Comparison of ENCODE assay signal across 9 cellular contexts in the genomic region with DNA sequence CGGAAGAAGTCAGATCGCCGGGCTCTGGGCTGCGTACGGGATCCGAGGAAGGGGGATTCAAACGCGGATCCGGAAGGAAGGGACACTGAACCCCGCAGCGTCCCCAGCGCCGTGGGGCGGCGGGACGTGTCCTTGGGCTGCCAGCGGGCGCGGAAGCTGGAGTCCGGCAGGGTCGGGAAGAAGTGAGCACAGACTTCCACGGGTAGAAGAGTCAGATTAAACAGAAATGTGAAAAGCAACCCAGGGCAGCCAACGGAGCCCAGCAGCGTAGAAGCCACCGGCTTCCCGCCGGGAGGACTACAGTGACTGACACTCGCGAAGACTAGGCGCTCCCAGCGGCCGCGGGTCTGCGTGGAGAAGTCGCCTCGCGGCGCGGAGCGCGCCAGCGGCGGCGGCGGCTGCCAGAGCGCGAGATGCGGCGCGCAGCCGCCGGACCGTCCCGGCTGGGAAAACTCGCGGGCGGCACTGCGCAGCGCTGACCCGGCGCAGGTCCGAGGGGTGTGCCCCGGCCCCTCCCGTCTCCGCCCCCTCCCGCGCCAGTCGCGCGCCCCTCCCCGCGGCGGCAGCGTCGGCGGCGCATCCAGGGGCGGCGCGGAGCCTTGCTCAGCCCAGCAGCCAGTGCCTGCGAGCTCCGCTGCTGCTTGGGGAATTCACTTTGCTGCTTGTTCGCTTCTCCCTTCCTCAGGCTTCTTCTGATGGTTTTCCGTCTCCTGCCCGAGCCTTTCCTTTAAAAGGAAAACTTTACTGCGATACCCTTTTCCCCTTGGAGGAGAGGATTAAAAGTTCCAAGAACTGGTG. TPM values are rescaled to one million over a fixed set of nuclear protein-coding genes. Genes with fewer than 3 reads are reported as not detected.
A peak's percentile ranks its signal among the peaks of the same experiment; 100 is the strongest.
DNase-seq lines count a peak whose midpoint lies in the region; ATAC-seq and TF ChIP-seq lines count a peak whose summit lies in the region.
"Had no signal": no experiment of that assay in that cellular context is flagged by ENCODE, and none has a peak within 500 bp of the region (broad histone marks: within the 10 kb centered on the region; RNA-seq: fewer than 3 reads in every experiment).

A gene (plus strand): TSS at position 618 of the 798 bp plus-strand sequence. CDS start 239 bp downstream, outside the sequence.

- H3K9me3 ChIP-seq in ectodermal cell (ENCODE audit: control insufficient read depth, low read length) (no peaks in the 10 kb centered on the region), stomach smooth muscle (ENCODE audit: control insufficient read depth in 2 of 2, low read length in 2 of 2) (no peaks in the 10 kb centered on the region)

- DNase-seq in COLO829 (ENCODE audit: low spot score) (peak; percentile 38), lower leg skin (ENCODE audit: low spot score in 2 of 2) (peak in 1 of 2 donors; percentile 85), NCI-H187 (lab: John Stamatoyannopoulos, UW) (no peak)

- peak within 1 kb of the TSS; percentile 54 for H3K4me3 ChIP-seq in ectodermal cell (ENCODE audit: insufficient read depth, low read depth, low read length)
- peak within 1 kb of the TSS; percentile 22 for H3K4me3 ChIP-seq in lower leg skin (ENCODE audit: low read depth, poor library complexity, severe bottlenecking)
- peak within 1 kb of the TSS; percentile 67 to 75 for H3K4me3 ChIP-seq in stomach smooth muscle (ENCODE audit: low read length in 2 of 2)

- WGBS in ectodermal cell, 2 experiments = 1% methylated on average over 86 of the region's 86 CpGs
- 0% methylated on average over 45 to 51 of the region's 86 CpGs for WGBS in lower leg skin, 2 donors

- no peak within 1 kb of the TSS for H3K27ac ChIP-seq in ectodermal cell (ENCODE audit: insufficient read depth, low read depth, low read length, poor library complexity, severe bottlenecking)
- H3K27ac ChIP-seq in stomach smooth muscle (ENCODE audit: low read length) = no peak within 1 kb of the TSS

- intact Hi-C loops in lower leg skin (cut with DNase I; ENCODE audit: low total_unique reads) = loop anchor here (5.0 kb wide), 1 partner anchor 659 kb away; no protein-coding TSS in a partner anchor

- H3K27me3 ChIP-seq in ectodermal cell (ENCODE audit: control insufficient read depth, insufficient read depth, low read length, poor library complexity, severe bottlenecking) (peaks cover 90% of the 10 kb centered on the region), stomach smooth muscle (ENCODE audit: control insufficient read depth in 1 of 2, insufficient read depth in 2 of 2, low read length in 2 of 2) (peaks cover 14 to 34% of the 10 kb centered on the region in 2 donors)

- H3K36me3 ChIP-seq in ectodermal cell (ENCODE audit: control insufficient read depth, insufficient read depth, low read length) (no peaks in the 10 kb centered on the region), stomach smooth muscle (ENCODE audit: control insufficient read depth in 2 of 2, insufficient read depth in 2 of 2, low read length in 2 of 2) (no peaks in the 10 kb centered on the region)

- H3K9ac ChIP-seq in stomach smooth muscle (ENCODE audit: low read length in 2 of 2) = peak within 1 kb of the TSS; percentile 5 to 16

- TF ChIP-seq POLR2A in lower leg skin (IDR thresholded peaks at IDR 0.05) = no peak

- ATAC-seq in GM19351 (IDR thresholded peaks at IDR 0.05; ENCODE audit: unreplicated experiment) = peak; percentile 51
- peak; percentile 46 for ATAC-seq in HG03521 (IDR thresholded peaks at IDR 0.05; ENCODE audit: unreplicated experiment)
- ATAC-seq in SK-N-SH treated with all-trans-retinoic acid at 6 μM for 48 hours = peak; percentile 59

- TF ChIP-seq CTCF in lower leg skin (IDR thresholded peaks at IDR 0.05) = no peak

- H3K4me1 ChIP-seq in ectodermal cell (ENCODE audit: control insufficient read depth, insufficient read depth, low read length) = peaks cover 5% of the 10 kb centered on the region
- H3K4me1 ChIP-seq in stomach smooth muscle (ENCODE audit: control insufficient read depth, insufficient read depth, low read length) = peaks cover 19% of the 10 kb centered on the region

TF ChIP-seq in SK-N-SH treated with all-trans-retinoic acid at 6 μM for 48 hours, 23 proteins besides CTCF, POLR2A, EP300 and RAD21:
- TF ChIP-seq RARB (CRISPR knock-in tag; IDR thresholded peaks at IDR 0.05) = no peak
- no peak for TF ChIP-seq PPARA (CRISPR knock-in tag; IDR thresholded peaks at IDR 0.05; ENCODE audit: borderline replicate concordance)
- TF ChIP-seq, protein P1, sequence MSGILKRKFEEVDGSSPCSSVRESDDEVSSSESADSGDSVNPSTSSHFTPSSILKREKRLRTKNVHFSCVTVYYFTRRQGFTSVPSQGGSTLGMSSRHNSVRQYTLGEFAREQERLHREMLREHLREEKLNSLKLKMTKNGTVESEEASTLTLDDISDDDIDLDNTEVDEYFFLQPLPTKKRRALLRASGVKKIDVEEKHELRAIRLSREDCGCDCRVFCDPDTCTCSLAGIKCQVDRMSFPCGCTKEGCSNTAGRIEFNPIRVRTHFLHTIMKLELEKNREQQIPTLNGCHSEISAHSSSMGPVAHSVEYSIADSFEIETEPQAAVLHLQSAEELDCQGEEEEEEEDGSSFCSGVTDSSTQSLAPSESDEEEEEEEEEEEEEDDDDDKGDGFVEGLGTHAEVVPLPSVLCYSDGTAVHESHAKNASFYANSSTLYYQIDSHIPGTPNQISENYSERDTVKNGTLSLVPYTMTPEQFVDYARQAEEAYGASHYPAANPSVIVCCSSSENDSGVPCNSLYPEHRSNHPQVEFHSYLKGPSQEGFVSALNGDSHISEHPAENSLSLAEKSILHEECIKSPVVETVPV (CRISPR knock-in tag; IDR thresholded peaks at IDR 0.05) = no peak
- no peak for TF ChIP-seq ISL1 (CRISPR knock-in tag; IDR thresholded peaks at IDR 0.05)
- TF ChIP-seq, protein P2, sequence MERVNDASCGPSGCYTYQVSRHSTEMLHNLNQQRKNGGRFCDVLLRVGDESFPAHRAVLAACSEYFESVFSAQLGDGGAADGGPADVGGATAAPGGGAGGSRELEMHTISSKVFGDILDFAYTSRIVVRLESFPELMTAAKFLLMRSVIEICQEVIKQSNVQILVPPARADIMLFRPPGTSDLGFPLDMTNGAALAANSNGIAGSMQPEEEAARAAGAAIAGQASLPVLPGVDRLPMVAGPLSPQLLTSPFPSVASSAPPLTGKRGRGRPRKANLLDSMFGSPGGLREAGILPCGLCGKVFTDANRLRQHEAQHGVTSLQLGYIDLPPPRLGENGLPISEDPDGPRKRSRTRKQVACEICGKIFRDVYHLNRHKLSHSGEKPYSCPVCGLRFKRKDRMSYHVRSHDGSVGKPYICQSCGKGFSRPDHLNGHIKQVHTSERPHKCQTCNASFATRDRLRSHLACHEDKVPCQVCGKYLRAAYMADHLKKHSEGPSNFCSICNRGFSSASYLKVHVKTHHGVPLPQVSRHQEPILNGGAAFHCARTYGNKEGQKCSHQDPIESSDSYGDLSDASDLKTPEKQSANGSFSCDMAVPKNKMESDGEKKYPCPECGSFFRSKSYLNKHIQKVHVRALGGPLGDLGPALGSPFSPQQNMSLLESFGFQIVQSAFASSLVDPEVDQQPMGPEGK (CRISPR knock-in tag; IDR thresholded peaks at IDR 0.05; ENCODE audit: borderline replicate concordance) = no peak
- no peak for TF ChIP-seq ARNTL (CRISPR knock-in tag; IDR thresholded peaks at IDR 0.05; ENCODE audit: borderline replicate concordance, low read depth)
- TF ChIP-seq ZFP30 (CRISPR knock-in tag; IDR thresholded peaks at IDR 0.05) = no peak
- no peak for TF ChIP-seq ZC3H10 (CRISPR knock-in tag; IDR thresholded peaks at IDR 0.05)
- no peak for TF ChIP-seq TCF4 (CRISPR knock-in tag; IDR thresholded peaks at IDR 0.05; ENCODE audit: borderline replicate concordance)
- TF ChIP-seq TOX (CRISPR knock-in tag; IDR thresholded peaks at IDR 0.05; ENCODE audit: borderline replicate concordance) = no peak
- TF ChIP-seq, protein P3, sequence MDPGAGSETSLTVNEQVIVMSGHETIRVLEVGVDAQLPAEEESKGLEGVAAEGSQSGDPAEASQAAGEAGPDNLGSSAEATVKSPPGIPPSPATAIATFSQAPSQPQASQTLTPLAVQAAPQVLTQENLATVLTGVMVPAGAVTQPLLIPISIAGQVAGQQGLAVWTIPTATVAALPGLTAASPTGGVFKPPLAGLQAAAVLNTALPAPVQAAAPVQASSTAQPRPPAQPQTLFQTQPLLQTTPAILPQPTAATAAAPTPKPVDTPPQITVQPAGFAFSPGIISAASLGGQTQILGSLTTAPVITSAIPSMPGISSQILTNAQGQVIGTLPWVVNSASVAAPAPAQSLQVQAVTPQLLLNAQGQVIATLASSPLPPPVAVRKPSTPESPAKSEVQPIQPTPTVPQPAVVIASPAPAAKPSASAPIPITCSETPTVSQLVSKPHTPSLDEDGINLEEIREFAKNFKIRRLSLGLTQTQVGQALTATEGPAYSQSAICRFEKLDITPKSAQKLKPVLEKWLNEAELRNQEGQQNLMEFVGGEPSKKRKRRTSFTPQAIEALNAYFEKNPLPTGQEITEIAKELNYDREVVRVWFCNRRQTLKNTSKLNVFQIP (CRISPR knock-in tag; IDR thresholded peaks at IDR 0.05; ENCODE audit: borderline replicate concordance, low read depth) = no peak
- TF ChIP-seq, protein P4, sequence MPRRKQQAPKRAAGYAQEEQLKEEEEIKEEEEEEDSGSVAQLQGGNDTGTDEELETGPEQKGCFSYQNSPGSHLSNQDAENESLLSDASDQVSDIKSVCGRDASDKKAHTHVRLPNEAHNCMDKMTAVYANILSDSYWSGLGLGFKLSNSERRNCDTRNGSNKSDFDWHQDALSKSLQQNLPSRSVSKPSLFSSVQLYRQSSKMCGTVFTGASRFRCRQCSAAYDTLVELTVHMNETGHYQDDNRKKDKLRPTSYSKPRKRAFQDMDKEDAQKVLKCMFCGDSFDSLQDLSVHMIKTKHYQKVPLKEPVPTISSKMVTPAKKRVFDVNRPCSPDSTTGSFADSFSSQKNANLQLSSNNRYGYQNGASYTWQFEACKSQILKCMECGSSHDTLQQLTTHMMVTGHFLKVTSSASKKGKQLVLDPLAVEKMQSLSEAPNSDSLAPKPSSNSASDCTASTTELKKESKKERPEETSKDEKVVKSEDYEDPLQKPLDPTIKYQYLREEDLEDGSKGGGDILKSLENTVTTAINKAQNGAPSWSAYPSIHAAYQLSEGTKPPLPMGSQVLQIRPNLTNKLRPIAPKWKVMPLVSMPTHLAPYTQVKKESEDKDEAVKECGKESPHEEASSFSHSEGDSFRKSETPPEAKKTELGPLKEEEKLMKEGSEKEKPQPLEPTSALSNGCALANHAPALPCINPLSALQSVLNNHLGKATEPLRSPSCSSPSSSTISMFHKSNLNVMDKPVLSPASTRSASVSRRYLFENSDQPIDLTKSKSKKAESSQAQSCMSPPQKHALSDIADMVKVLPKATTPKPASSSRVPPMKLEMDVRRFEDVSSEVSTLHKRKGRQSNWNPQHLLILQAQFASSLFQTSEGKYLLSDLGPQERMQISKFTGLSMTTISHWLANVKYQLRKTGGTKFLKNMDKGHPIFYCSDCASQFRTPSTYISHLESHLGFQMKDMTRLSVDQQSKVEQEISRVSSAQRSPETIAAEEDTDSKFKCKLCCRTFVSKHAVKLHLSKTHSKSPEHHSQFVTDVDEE (CRISPR knock-in tag; IDR thresholded peaks at IDR 0.05) = no peak
- TF ChIP-seq ZNF565 (CRISPR knock-in tag; conservative IDR thresholded peaks at IDR 0.05; ENCODE audit: low read depth) = no peak
- TF ChIP-seq ZNF70 (CRISPR knock-in tag; IDR thresholded peaks at IDR 0.05) = no peak

RNA-seq across cellular contexts. Expression of the gene that starts here (rescaled TPM):
- 1.8 TPM for polyA plus RNA-seq in ectodermal cell (2013, experiment 1 of 4)
- 2.9 TPM for polyA plus RNA-seq in ectodermal cell (2013, experiment 2 of 4)
- 1.7 TPM for polyA plus RNA-seq in ectodermal cell (2013, experiment 3 of 4)
- polyA plus RNA-seq in ectodermal cell (2013, experiment 4 of 4) = 2.8 TPM
- 1 to 10 TPM in 1 of 4 donors, under 1 TPM in 3; 0.38 to 2.9 (median 0.87) TPM for total RNA-seq in lower leg skin
- total RNA-seq: T-helper 1 cell treated with Interleukin-12 subunit alpha and Interleukin-12 subunit beta and Interleukin-4 antibody, amounts not matched to agents 30 ng/mL and 1 ng/mL, for 36 hours had no signal
